ENCODE assay signal across 21 cellular contexts in genomic region chr4:67109276-67109675, GRCh38.
"Had no signal": no experiment of that assay in that cellular context is flagged by ENCODE, and none has a peak within 500 bp of the region (broad histone marks: within the 10 kb centered on the region; RNA-seq: fewer than 3 reads in every experiment).

No MANE protein-coding gene starts in this region.

- H3K4me3 ChIP-seq: esophagus muscularis mucosa, gastrocnemius medialis, heart right ventricle, pancreas, psoas muscle, right lobe of liver, suprapubic skin, thyroid gland had no signal

- H3K36me3 ChIP-seq: esophagus muscularis mucosa, gastrocnemius medialis, heart right ventricle, pancreas, right lobe of liver, suprapubic skin, thyroid gland had no signal

- H3K9me3 ChIP-seq: esophagus muscularis mucosa, gastrocnemius medialis, pancreas, psoas muscle, right lobe of liver, suprapubic skin, thyroid gland had no signal

- H3K27me3 ChIP-seq: esophagus muscularis mucosa, gastrocnemius medialis, heart right ventricle, pancreas, right lobe of liver, suprapubic skin, thyroid gland had no signal

- ATAC-seq: effector memory CD8-positive, alpha-beta T cell; gastrocnemius medialis; heart right ventricle; left lobe of liver; pancreas; psoas muscle; right lobe of liver; stimulated activated effector memory CD8-positive, alpha-beta T cell treated with anti-CD3 and anti-CD28 coated beads, Interleukin-12 subunit alpha, Interleukin-12 subunit beta, amount 100 ng/mL, for 72 hours; stimulated activated naive CD8-positive, alpha-beta T cell treated with anti-CD3 and anti-CD28 coated beads, Interleukin-15, Interleukin-2, amounts not matched to agents 100 U/mL and 50 U/mL, for 24 hours had no signal

- FAIRE-seq: pancreas, urothelium cell line had no signal

- H3K27ac ChIP-seq: epithelial cell of prostate, esophagus muscularis mucosa, gastrocnemius medialis, heart right ventricle, pancreas, psoas muscle, right lobe of liver, suprapubic skin, thyroid gland had no signal

- DNase-seq: effector memory CD8-positive, alpha-beta T cell; gastrocnemius medialis; heart right ventricle; hypothalamus; islet precursor cell; mammary epithelial cell; occipital lobe; pancreas; psoas muscle; retina; right lobe of liver; stimulated activated CD4-positive, alpha-beta T cell treated with anti-CD3 and anti-CD28 coated beads, Interleukin-4, amount 100 ng/mL, for 1 hour; stimulated activated CD8-positive, alpha-beta memory T cell treated with anti-CD3 and anti-CD28 coated beads, Interleukin-4, amount 100 ng/mL, for 48 hours; stimulated activated naive CD8-positive, alpha-beta T cell treated with anti-CD3 and anti-CD28 coated beads, Interleukin-15, Interleukin-2, amounts not matched to agents 100 U/mL and 50 U/mL, for 24 hours; thyroid gland had no signal

- H3K4me1 ChIP-seq: esophagus muscularis mucosa, gastrocnemius medialis, heart right ventricle, pancreas, psoas muscle, suprapubic skin, thyroid gland had no signal
